ENCODE assay signal across 31 cellular contexts in the genomic region with DNA sequence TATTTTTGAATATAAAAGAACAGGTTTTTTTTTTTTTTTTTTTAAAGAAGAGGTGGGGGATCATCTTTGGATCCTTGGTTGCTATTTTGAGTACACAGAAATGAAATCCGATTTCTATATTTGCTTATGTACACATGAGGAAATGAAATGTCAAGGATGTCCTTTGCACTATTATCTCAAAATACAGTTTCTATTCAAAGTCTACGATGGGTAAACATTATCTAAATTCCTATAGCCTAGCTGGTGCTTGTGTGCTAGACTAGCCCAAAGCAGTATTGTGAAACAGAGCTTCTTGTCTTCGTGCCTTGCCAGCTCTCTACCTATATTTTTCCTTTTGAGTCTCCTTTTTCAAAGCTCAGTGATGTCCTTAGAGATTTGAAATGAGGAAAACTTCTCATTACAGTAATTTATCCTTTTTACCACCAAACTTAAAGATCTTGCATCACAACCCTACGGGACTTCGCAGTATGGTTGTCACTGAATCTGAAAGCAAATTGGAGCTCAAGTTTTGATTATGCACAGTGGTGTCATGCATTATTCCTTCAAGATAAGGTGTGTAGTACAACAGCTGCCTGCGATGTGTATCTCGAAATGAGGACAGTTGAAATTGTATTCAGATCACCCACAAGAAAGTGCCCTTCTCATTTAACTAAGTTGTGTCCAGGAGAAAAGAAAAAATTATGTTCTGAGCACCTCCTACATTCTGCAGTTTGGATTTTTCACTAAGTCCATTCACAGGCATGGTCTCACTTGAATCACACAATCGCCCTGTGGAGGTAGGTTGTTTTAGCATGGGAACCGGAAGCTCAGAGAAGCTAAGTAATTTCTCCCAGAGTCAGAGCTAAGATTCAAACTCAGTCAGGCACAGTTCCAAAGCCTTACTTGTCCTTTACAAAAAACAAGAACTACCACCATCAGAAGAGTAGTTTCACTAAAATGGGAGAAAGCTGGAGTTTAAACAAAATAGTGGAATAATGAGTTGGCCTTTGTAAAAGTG.
A peak's percentile ranks its signal among the peaks of the same experiment; 100 is the strongest.
DNase-seq lines count a peak whose midpoint lies in the region; ATAC-seq and TF ChIP-seq lines count a peak whose summit lies in the region.
"Had no signal": no experiment of that assay in that cellular context is flagged by ENCODE, and none has a peak within 500 bp of the region (broad histone marks: within the 10 kb centered on the region; RNA-seq: fewer than 3 reads in every experiment).

No MANE protein-coding gene starts in this region.

- peak overlapping the region; percentile 14 for H3K27ac Mint-ChIP-seq in Caco-2 (ENCODE audit: unreplicated experiment)
- H3K27ac Mint-ChIP-seq: activated CD4-positive, alpha-beta memory T cell treated with anti-CD3 and anti-CD28 coated beads, Interleukin-2, amount 10 ng/mL, durations not matched to agents 7 days and 5 days; activated naive CD8-positive, alpha-beta T cell treated with anti-CD3 and anti-CD28 coated beads for 36 hours; activated T-helper 17 cell treated with anti-CD3 and anti-CD28 coated beads, Interleukin-2, amount 50 U/mL, for 72 hours; CD8-positive, alpha-beta memory T cell; T-helper 17 cell had no signal

- TF ChIP-seq CTCF in Caco-2 (IDR thresholded peaks at IDR 0.05; ENCODE audit: insufficient read depth in 1 of 2, low read depth in 1 of 2, low read length in 1 of 2, severe bottlenecking in 1 of 2, unreplicated experiment in 1 of 2) = no peak
- no peak for TF ChIP-seq CTCF in left lung (IDR thresholded peaks at IDR 0.05)
- TF ChIP-seq CTCF in coronary artery (IDR thresholded peaks at IDR 0.05) = no peak
- no peak for TF ChIP-seq CTCF in right atrium auricular region (IDR thresholded peaks at IDR 0.05)

- no peaks in the 10 kb centered on the region for H3K9me3 Mint-ChIP-seq in Caco-2 (ENCODE audit: unreplicated experiment)
- H3K9me3 Mint-ChIP-seq: activated CD4-positive, alpha-beta memory T cell treated with anti-CD3 and anti-CD28 coated beads, Interleukin-2, amount 10 ng/mL, durations not matched to agents 7 days and 5 days; activated naive CD8-positive, alpha-beta T cell treated with anti-CD3 and anti-CD28 coated beads for 36 hours; activated T-helper 17 cell treated with anti-CD3 and anti-CD28 coated beads, Interleukin-2, amount 50 U/mL, for 72 hours; CD8-positive, alpha-beta memory T cell had no signal

- no peak overlapping the region for H3K4me3 ChIP-seq in Caco-2 (ENCODE audit: low read depth, low read length)
- H3K4me3 ChIP-seq in left lung = no peak overlapping the region
- no peak overlapping the region for H3K4me3 ChIP-seq in coronary artery
- H3K4me3 ChIP-seq in right atrium auricular region = no peak overlapping the region
- H3K4me3 ChIP-seq: HAP-1, heart left ventricle, suprapubic skin had no signal

- H3K36me3 Mint-ChIP-seq in Caco-2 (ENCODE audit: insufficient read depth, unreplicated experiment) = no peaks in the 10 kb centered on the region
- H3K36me3 Mint-ChIP-seq: CD8-positive, alpha-beta memory T cell had no signal

- peak in 1 of 2 experiments; percentile 43 for DNase-seq in Caco-2
- DNase-seq in NCI-H526 (lab: John Stamatoyannopoulos, UW) = peak; percentile 84 to 87
- peak; percentile 57 for DNase-seq in cerebellar cortex (ENCODE audit: low spot score)
- no peak for DNase-seq in left lung
- no peak for DNase-seq in coronary artery (ENCODE audit: low spot score)
- no peak for DNase-seq in right atrium auricular region (ENCODE audit: low spot score)
- no peak for DNase-seq in NCI-H2171 (lab: John Stamatoyannopoulos, UW)
- DNase-seq in activated gamma-delta T cell (lab: John Stamatoyannopoulos, UW) = no peak
- DNase-seq: ACHN; activated CD4-positive, alpha-beta memory T cell treated with anti-CD3 and anti-CD28 coated beads, Interleukin-2, amount 10 ng/mL, durations not matched to agents 7 days and 5 days; activated CD4-positive, CD25-positive, alpha-beta regulatory T cell treated with anti-CD3 and anti-CD28 coated beads, Interleukin-2, amount 50 U/mL, for 72 hours; activated naive CD8-positive, alpha-beta T cell treated with anti-CD3 and anti-CD28 coated beads for 36 hours; BE2C; CD8-positive, alpha-beta memory T cell; DMS153; effector CD8-positive, alpha-beta T cell; foreskin fibroblast; GDM1; heart left ventricle; mesenchymal stem cell; MV-4-11; NCI-H2171 treated with DMSO at 0.1 percent for 48 hours; nucleus accumbens; SK-N-SH; stimulated activated naive CD4-positive, alpha-beta T cell; T-helper 17 cell had no signal

- intact Hi-C loops in Caco-2 (cut with micrococcal nuclease; ENCODE audit: unreplicated experiment) (loop anchor here (1.0 to 5.0 kb wide), 2 partner anchors 18 to 41 kb away; no protein-coding TSS in a partner anchor), left lung (cut with DNase I) (no loop called here)

- CTCF ChIA-PET in Caco-2 (lab: Charles Lee) = interaction anchor here (0.6 to 1.4 kb wide), 3 partner anchors 13 to 308 kb away, joined by 3 read pairs; no protein-coding TSS in a partner anchor

- H3K4me1 ChIP-seq in Caco-2 = peaks cover 17% of the 10 kb centered on the region
- H3K4me1 ChIP-seq in left lung = no peaks in the 10 kb centered on the region
- H3K4me1 ChIP-seq in right atrium auricular region = no peaks in the 10 kb centered on the region
- H3K4me1 ChIP-seq: BE2C, suprapubic skin had no signal

- no peaks in the 10 kb centered on the region for H3K27me3 Mint-ChIP-seq in Caco-2 (ENCODE audit: insufficient read depth, unreplicated experiment)

- no peak overlapping the region for H3K27ac ChIP-seq in left lung
- no peak overlapping the region for H3K27ac ChIP-seq in coronary artery
- no peak overlapping the region for H3K27ac ChIP-seq in right atrium auricular region
- H3K27ac ChIP-seq: heart left ventricle, KMS-11, RWPE1, suprapubic skin had no signal

- POLR2A ChIA-PET in Caco-2 (lab: Charles Lee) = no interaction called here

- no peaks in the 10 kb centered on the region for H3K27me3 ChIP-seq in Caco-2 (replicated peaks; ENCODE audit: control insufficient read depth, insufficient read depth, low read length)
- no peaks in the 10 kb centered on the region for H3K27me3 ChIP-seq in left lung
- no peaks in the 10 kb centered on the region for H3K27me3 ChIP-seq in right atrium auricular region
- H3K27me3 ChIP-seq: BE2C, heart left ventricle, suprapubic skin had no signal

- H3K36me3 ChIP-seq in Caco-2 (ENCODE audit: control insufficient read depth, insufficient read depth, low read length) = no peaks in the 10 kb centered on the region
- no peaks in the 10 kb centered on the region for H3K36me3 ChIP-seq in left lung
- H3K36me3 ChIP-seq in right atrium auricular region = no peaks in the 10 kb centered on the region
- H3K36me3 ChIP-seq: BE2C, HAP-1, heart left ventricle, suprapubic skin had no signal

- no TSS peak for BruUV-seq in Caco-2 (replicated peaks; lab: Mats Ljungman, UMichigan)

- ATAC-seq in left lung = peak; percentile 73
- ATAC-seq: activated T-helper 17 cell treated with anti-CD3 and anti-CD28 coated beads, Interleukin-2, amount 50 U/mL, for 72 hours; heart left ventricle; T-helper 17 cell had no signal

- H3K9me3 ChIP-seq in Caco-2 = no peaks in the 10 kb centered on the region
- H3K9me3 ChIP-seq in left lung = no peaks in the 10 kb centered on the region
- no peaks in the 10 kb centered on the region for H3K9me3 ChIP-seq in right atrium auricular region
- H3K9me3 ChIP-seq: BE2C, HAP-1, heart left ventricle, SK-N-SH, suprapubic skin had no signal

- peaks cover 20% of the 10 kb centered on the region for H3K4me1 Mint-ChIP-seq in Caco-2 (ENCODE audit: low read depth, unreplicated experiment)
- H3K4me1 Mint-ChIP-seq: activated CD4-positive, alpha-beta memory T cell treated with anti-CD3 and anti-CD28 coated beads, Interleukin-2, amount 10 ng/mL, durations not matched to agents 7 days and 5 days; activated naive CD8-positive, alpha-beta T cell treated with anti-CD3 and anti-CD28 coated beads for 36 hours; activated T-helper 17 cell treated with anti-CD3 and anti-CD28 coated beads, Interleukin-2, amount 50 U/mL, for 72 hours; CD8-positive, alpha-beta memory T cell; T-helper 17 cell had no signal

- H3K4me3 Mint-ChIP-seq in Caco-2 (ENCODE audit: unreplicated experiment) = peak overlapping the region; percentile 65
- H3K4me3 Mint-ChIP-seq: activated CD4-positive, alpha-beta memory T cell treated with anti-CD3 and anti-CD28 coated beads, Interleukin-2, amount 10 ng/mL, durations not matched to agents 7 days and 5 days; activated naive CD8-positive, alpha-beta T cell treated with anti-CD3 and anti-CD28 coated beads for 36 hours; activated T-helper 17 cell treated with anti-CD3 and anti-CD28 coated beads, Interleukin-2, amount 50 U/mL, for 72 hours; CD8-positive, alpha-beta memory T cell; T-helper 17 cell had no signal

Comparison
In these comparisons a context has a peak if more than half of its experiments do, and no peak if none do; other contexts are left out.
1. DNase-seq: peak in NCI-H526 (2 of 2) and cerebellar cortex (single experiment); none in left lung (0 of 2), coronary artery (single experiment), right atrium auricular region (single experiment), NCI-H2171 (single experiment) and activated gamma-delta T cell (single experiment).